ENCODE assay signal across 23 cellular contexts in genomic region chr13:114033541-114034315, GRCh38. TPM values are rescaled to one million over a fixed set of nuclear protein-coding genes. Genes with fewer than 3 reads are reported as not detected.
DNase-seq lines count a peak whose midpoint lies in the region; ATAC-seq and TF ChIP-seq lines count a peak whose summit lies in the region.
"Had no signal": no experiment of that assay in that cellular context is flagged by ENCODE, and none has a peak within 500 bp of the region (broad histone marks: within the 10 kb centered on the region; RNA-seq: fewer than 3 reads in every experiment).

No MANE protein-coding gene starts in this region.

- no peak for ATAC-seq in GM19351 (IDR thresholded peaks at IDR 0.05; ENCODE audit: unreplicated experiment)
- no peak for ATAC-seq in HG03159 (IDR thresholded peaks at IDR 0.05; ENCODE audit: unreplicated experiment)
- ATAC-seq: natural killer cell treated with Interleukin-12 subunit alpha and Interleukin-12 subunit beta and Interleukin-15 and Interleukin-18, amount 100 ng/mL, for 72 hours had no signal

- DNase-seq in SJSA1 (ENCODE audit: low read depth in 1 of 2, low spot score in 2 of 2) (peak in 1 of 2 experiments; percentile 19), chondrocyte (ENCODE audit: low spot score) (no peak), myocyte (ENCODE audit: low read depth) (peak; percentile 57), NCI-H2227 treated with DMSO at 0.1 percent for 48 hours (lab: John Stamatoyannopoulos, UW) (no peak), GM19238 (ENCODE audit: insufficient read length, low spot score) (no peak)
- DNase-seq: activated naive CD4-positive, alpha-beta T cell treated with anti-CD3 and anti-CD28 coated beads, Interleukin-2, amount 50 U/mL, for 16 hours; activated T-cell treated with anti-CD3 and anti-CD28 coated beads, Interleukin-2, amount 50 U/mL, for 1 hour; AML-193; Caco-2; effector memory CD4-positive, alpha-beta T cell; HCEC 1CT; hippocampal formation; MV-4-11; NCI-H1930 had no signal

- H3K4me3 ChIP-seq in SJSA1: no peak overlapping the region

- no peaks in the 10 kb centered on the region for H3K9me3 Mint-ChIP-seq in chondrocyte (ENCODE audit: low read depth)
- H3K9me3 Mint-ChIP-seq: memory B cell; natural killer cell treated with Interleukin-12 subunit alpha and Interleukin-12 subunit beta and Interleukin-15 and Interleukin-18, amount 100 ng/mL, for 72 hours had no signal

- no peaks in the 10 kb centered on the region for H3K27me3 Mint-ChIP-seq in chondrocyte (ENCODE audit: low read depth)
- H3K27me3 Mint-ChIP-seq: memory B cell; natural killer cell treated with Interleukin-12 subunit alpha and Interleukin-12 subunit beta and Interleukin-15 and Interleukin-18, amount 100 ng/mL, for 72 hours had no signal

- H3K27me3 ChIP-seq in SJSA1 (replicated peaks): no peaks in the 10 kb centered on the region

- H3K4me1 ChIP-seq in SJSA1 (replicated peaks): peaks cover 38% of the 10 kb centered on the region
- H3K4me1 ChIP-seq: Caco-2 had no signal

- H3K27ac Mint-ChIP-seq in chondrocyte (ENCODE audit: unreplicated experiment): peak overlapping the region; percentile 36

- peaks cover 51% of the 10 kb centered on the region for H3K4me1 Mint-ChIP-seq in chondrocyte (ENCODE audit: low read depth)

- no peaks in the 10 kb centered on the region for H3K9me3 ChIP-seq in SJSA1 (replicated peaks)
- H3K9me3 ChIP-seq: Caco-2 had no signal

- peaks cover 17% of the 10 kb centered on the region for H3K36me3 ChIP-seq in SJSA1

- H3K4me3 Mint-ChIP-seq in chondrocyte (ENCODE audit: unreplicated experiment): no peak overlapping the region
- H3K4me3 Mint-ChIP-seq: memory B cell; natural killer cell treated with Interleukin-12 subunit alpha and Interleukin-12 subunit beta and Interleukin-15 and Interleukin-18, amount 100 ng/mL, for 72 hours had no signal

- no peak for TF ChIP-seq CTCF in chondrocyte (IDR thresholded peaks at IDR 0.05)

- peaks cover 11% of the 10 kb centered on the region for H3K36me3 Mint-ChIP-seq in chondrocyte (ENCODE audit: low read depth)

- H3K27ac ChIP-seq in SJSA1: 0 out of 2 replicates have a peak overlapping the region, but pooled peaks have one; percentile 29
- H3K27ac ChIP-seq in temporal lobe (ENCODE audit: low read depth, low read length): peak overlapping the region; percentile 42

RNA-seq across cellular contexts. Expression of gene C13orf46, which starts 59.9 kb away (rescaled TPM):
- total RNA-seq in SJSA1 (2014; rRNA removed; shearing (Covaris generic)): not detected in 2 replicates
- total RNA-seq in chondrocyte (1.7 to 2.2 TPM (median 2.0 TPM) in 3 replicates), myocyte (not detected in 2 replicates), temporal lobe (0.25 TPM)
- polyA plus RNA-seq in myocyte (2012): 2.1 TPM
- total RNA-seq: bronchial epithelial cell, Caco-2, NCI-H460, RPMI7951 had no signal
- polyA plus RNA-seq: keratinocyte had no signal
